2 cellular contexts compared by ENCODE assay signal in the genomic region with DNA sequence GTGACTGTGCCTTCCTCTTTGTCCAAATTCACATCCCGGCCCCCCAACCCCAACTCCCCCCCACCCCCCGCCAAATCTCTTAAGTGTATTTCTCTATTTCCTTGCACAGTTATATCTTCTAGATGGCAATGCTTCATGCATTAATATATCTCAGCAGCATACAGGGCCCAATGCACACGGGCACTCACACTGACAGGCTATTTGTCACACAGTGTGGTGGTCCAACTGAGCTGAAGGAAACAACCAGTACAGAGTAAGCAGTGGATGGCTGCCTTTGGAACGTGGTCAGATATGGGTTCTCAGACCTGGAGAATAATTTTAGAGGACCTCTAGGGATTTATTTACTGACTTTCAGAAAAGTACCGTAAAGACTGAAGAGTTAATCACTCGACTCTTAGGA.
TF ChIP-seq lines count a peak whose summit lies in the region.

No MANE protein-coding gene starts in this region.

TF ChIP-seq in HEK293, 187 proteins besides CTCF, POLR2A, EP300 and RAD21 (continued from another document):
- TF ChIP-seq, protein P1, sequence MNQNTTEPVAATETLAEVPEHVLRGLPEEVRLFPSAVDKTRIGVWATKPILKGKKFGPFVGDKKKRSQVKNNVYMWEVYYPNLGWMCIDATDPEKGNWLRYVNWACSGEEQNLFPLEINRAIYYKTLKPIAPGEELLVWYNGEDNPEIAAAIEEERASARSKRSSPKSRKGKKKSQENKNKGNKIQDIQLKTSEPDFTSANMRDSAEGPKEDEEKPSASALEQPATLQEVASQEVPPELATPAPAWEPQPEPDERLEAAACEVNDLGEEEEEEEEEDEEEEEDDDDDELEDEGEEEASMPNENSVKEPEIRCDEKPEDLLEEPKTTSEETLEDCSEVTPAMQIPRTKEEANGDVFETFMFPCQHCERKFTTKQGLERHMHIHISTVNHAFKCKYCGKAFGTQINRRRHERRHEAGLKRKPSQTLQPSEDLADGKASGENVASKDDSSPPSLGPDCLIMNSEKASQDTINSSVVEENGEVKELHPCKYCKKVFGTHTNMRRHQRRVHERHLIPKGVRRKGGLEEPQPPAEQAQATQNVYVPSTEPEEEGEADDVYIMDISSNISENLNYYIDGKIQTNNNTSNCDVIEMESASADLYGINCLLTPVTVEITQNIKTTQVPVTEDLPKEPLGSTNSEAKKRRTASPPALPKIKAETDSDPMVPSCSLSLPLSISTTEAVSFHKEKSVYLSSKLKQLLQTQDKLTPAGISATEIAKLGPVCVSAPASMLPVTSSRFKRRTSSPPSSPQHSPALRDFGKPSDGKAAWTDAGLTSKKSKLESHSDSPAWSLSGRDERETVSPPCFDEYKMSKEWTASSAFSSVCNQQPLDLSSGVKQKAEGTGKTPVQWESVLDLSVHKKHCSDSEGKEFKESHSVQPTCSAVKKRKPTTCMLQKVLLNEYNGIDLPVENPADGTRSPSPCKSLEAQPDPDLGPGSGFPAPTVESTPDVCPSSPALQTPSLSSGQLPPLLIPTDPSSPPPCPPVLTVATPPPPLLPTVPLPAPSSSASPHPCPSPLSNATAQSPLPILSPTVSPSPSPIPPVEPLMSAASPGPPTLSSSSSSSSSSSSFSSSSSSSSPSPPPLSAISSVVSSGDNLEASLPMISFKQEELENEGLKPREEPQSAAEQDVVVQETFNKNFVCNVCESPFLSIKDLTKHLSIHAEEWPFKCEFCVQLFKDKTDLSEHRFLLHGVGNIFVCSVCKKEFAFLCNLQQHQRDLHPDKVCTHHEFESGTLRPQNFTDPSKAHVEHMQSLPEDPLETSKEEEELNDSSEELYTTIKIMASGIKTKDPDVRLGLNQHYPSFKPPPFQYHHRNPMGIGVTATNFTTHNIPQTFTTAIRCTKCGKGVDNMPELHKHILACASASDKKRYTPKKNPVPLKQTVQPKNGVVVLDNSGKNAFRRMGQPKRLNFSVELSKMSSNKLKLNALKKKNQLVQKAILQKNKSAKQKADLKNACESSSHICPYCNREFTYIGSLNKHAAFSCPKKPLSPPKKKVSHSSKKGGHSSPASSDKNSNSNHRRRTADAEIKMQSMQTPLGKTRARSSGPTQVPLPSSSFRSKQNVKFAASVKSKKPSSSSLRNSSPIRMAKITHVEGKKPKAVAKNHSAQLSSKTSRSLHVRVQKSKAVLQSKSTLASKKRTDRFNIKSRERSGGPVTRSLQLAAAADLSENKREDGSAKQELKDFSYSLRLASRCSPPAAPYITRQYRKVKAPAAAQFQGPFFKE (tag by site-specific recombination; IDR thresholded peaks at IDR 0.05; ENCODE audit: borderline replicate concordance) = no peak
- no peak for TF ChIP-seq ZNF658 (tag by site-specific recombination; IDR thresholded peaks at IDR 0.05)
- no peak for TF ChIP-seq RBAK (tag by site-specific recombination; IDR thresholded peaks at IDR 0.05)
- no peak for TF ChIP-seq ZNF157 (tag by site-specific recombination; IDR thresholded peaks at IDR 0.05)
- TF ChIP-seq ZNF266 (tag by site-specific recombination; IDR thresholded peaks at IDR 0.05; ENCODE audit: low read depth) = no peak
- TF ChIP-seq, protein P2, sequence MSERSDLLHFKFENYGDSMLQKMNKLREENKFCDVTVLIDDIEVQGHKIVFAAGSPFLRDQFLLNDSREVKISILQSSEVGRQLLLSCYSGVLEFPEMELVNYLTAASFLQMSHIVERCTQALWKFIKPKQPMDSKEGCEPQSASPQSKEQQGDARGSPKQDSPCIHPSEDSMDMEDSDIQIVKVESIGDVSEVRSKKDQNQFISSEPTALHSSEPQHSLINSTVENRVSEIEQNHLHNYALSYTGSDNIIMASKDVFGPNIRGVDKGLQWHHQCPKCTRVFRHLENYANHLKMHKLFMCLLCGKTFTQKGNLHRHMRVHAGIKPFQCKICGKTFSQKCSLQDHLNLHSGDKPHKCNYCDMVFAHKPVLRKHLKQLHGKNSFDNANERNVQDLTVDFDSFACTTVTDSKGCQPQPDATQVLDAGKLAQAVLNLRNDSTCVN (tag by site-specific recombination; optimal IDR thresholded peaks at IDR 0.05) = no peak
- no peak for TF ChIP-seq ZNF175 (tag by site-specific recombination; IDR thresholded peaks at IDR 0.05)
- no peak for TF ChIP-seq IKZF3 (tag by site-specific recombination; IDR thresholded peaks at IDR 0.05)

TF ChIP-seq in GM12878, 131 proteins besides CTCF, POLR2A, EP300 and RAD21 (continued from another document):
- TF ChIP-seq RELA (IDR thresholded peaks at IDR 0.05; ENCODE audit: borderline replicate concordance, partially characterized antibody) (no peak), BCL11A (IDR thresholded peaks at IDR 0.05; ENCODE audit: low read depth, low read length) (no peak), PAX8 (IDR thresholded peaks at IDR 0.05) (no peak), PBX3 (IDR thresholded peaks at IDR 0.05; ENCODE audit: insufficient replicate concordance, low read depth, low read length) (peak; percentile 25), MYB (IDR thresholded peaks at IDR 0.05; ENCODE audit: borderline replicate concordance, low read depth, low read length) (no peak), BCL3 (IDR thresholded peaks at IDR 0.05; ENCODE audit: borderline replicate concordance, insufficient read depth, low read depth, low read length, poor library complexity, severe bottlenecking) (peak; percentile 22)
- TF ChIP-seq, protein P3, sequence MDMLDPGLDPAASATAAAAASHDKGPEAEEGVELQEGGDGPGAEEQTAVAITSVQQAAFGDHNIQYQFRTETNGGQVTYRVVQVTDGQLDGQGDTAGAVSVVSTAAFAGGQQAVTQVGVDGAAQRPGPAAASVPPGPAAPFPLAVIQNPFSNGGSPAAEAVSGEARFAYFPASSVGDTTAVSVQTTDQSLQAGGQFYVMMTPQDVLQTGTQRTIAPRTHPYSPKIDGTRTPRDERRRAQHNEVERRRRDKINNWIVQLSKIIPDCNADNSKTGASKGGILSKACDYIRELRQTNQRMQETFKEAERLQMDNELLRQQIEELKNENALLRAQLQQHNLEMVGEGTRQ (IDR thresholded peaks at IDR 0.05; ENCODE audit: borderline replicate concordance, low read depth, low read length) = no peak
